ENCODE assay signal across 11 cellular contexts in the genomic region with DNA sequence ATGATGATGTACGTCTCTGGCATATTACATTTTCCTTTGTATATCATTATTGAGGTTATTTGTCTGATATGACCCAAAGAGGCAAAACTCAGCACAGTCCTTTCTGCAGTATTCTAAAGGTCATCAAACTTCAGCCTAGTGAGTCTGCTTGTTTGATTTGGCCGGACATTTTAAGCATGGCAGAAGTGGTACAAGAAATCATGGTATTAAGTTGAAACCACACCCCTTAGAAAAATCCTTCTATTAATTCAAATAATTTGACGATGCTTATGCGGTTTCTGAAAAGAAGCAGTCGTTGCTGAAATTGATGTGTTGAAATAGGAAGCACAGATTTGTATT. TPM values are rescaled to one million over a fixed set of nuclear protein-coding genes. Genes with fewer than 3 reads are reported as not detected.
DNase-seq lines count a peak whose midpoint lies in the region; ATAC-seq and TF ChIP-seq lines count a peak whose summit lies in the region.
"Had no signal": no experiment of that assay in that cellular context is flagged by ENCODE, and none has a peak within 500 bp of the region (broad histone marks: within the 10 kb centered on the region; RNA-seq: fewer than 3 reads in every experiment).

No MANE protein-coding gene starts in this region.

- ATAC-seq in right cardiac atrium: no peak
- no peak for ATAC-seq in left ventricle myocardium superior
- no peak for ATAC-seq in activated CD8-positive, alpha-beta memory T cell treated with anti-CD3 and anti-CD28 coated beads, Interleukin-2, amount 10 ng/mL, durations not matched to agents 7 days and 5 days
- no peak for ATAC-seq in GM18858 (IDR thresholded peaks at IDR 0.05; ENCODE audit: unreplicated experiment)

- H3K9ac ChIP-seq in MM.1S (ENCODE audit: low read length): no peak overlapping the region

- no peaks in the 10 kb centered on the region for H4K20me1 ChIP-seq in MM.1S (ENCODE audit: insufficient read depth, low read length)

- H3K4me2 ChIP-seq in MM.1S (ENCODE audit: low read depth, low read length): no peak overlapping the region

- H3K27me3 ChIP-seq in right cardiac atrium (ENCODE audit: control insufficient read depth, insufficient read depth): no peaks in the 10 kb centered on the region
- peaks cover 22% of the 10 kb centered on the region for H3K27me3 ChIP-seq in MM.1S (replicated peaks; ENCODE audit: insufficient read depth, low read length)

- no peak for DNase-seq in right cardiac atrium
- no peak for DNase-seq in left ventricle myocardium superior
- no peak for DNase-seq in epithelial cell of prostate (ENCODE audit: low read depth, low spot score)
- DNase-seq in osteocyte (ENCODE audit: extremely low spot score, unreplicated experiment): no peak
- DNase-seq in MM.1S: no peak
- DNase-seq in activated CD8-positive, alpha-beta memory T cell treated with anti-CD3 and anti-CD28 coated beads, Interleukin-2, amount 10 ng/mL, durations not matched to agents 7 days and 5 days: no peak
- no peak for DNase-seq in mesothelial cell of epicardium (ENCODE audit: low spot score in 2 of 2, unreplicated experiment in 2 of 2)
- DNase-seq: activated T-cell treated with anti-CD3 and anti-CD28 coated beads, Interleukin-2, amount 50 U/mL, for 24 hours; occipital lobe; stimulated activated CD4-positive, alpha-beta T cell treated with anti-CD3 and anti-CD28 coated beads, Interleukin-2, amount 100 ng/mL, for 48 hours had no signal

- H3K4me3 ChIP-seq in right cardiac atrium (ENCODE audit: low read length): peak overlapping the region; percentile 29
- no peak overlapping the region for H3K4me3 ChIP-seq in MM.1S (ENCODE audit: low read length)

- H3K27ac ChIP-seq in right cardiac atrium (ENCODE audit: low read length): no peak overlapping the region
- H3K27ac ChIP-seq in epithelial cell of prostate: peak overlapping the region; percentile 91
- H3K27ac ChIP-seq in MM.1S (ENCODE audit: low read length): no peak overlapping the region

- CTCF ChIA-PET in activated CD8-positive, alpha-beta memory T cell treated with anti-CD3 and anti-CD28 coated beads, Interleukin-2, amount 10 ng/mL, durations not matched to agents 7 days and 5 days (lab: Charles Lee): interaction anchor here (0.7 kb wide), 1 partner anchor 10 kb away, joined by 3 read pairs; no protein-coding TSS in a partner anchor

- intact Hi-C loops in right cardiac atrium (cut with DNase I): loop anchor here in 1 of 4 donors (10.0 kb wide), 1 partner anchor 104 kb away; no protein-coding TSS in a partner anchor
- intact Hi-C loops in left ventricle myocardium superior (cut with micrococcal nuclease): no loop called here

- H3K36me3 Mint-ChIP-seq in osteocyte (ENCODE audit: unreplicated experiment) (peaks cover 41% of the 10 kb centered on the region), mesothelial cell of epicardium (peaks cover 37% of the 10 kb centered on the region)
- peaks cover 59% of the 10 kb centered on the region for H3K36me3 Mint-ChIP-seq in activated CD8-positive, alpha-beta memory T cell treated with anti-CD3 and anti-CD28 coated beads, Interleukin-2, amount 10 ng/mL, durations not matched to agents 7 days and 5 days

- H3K36me3 ChIP-seq in MM.1S (replicated peaks; ENCODE audit: insufficient read depth, low read length): no peaks in the 10 kb centered on the region

- H3K4me1 ChIP-seq in right cardiac atrium (ENCODE audit: control insufficient read depth, insufficient read depth, low read length) (peaks cover 7% of the 10 kb centered on the region), MM.1S (ENCODE audit: low read length) (no peaks in the 10 kb centered on the region)

- H3K27ac Mint-ChIP-seq in osteocyte (ENCODE audit: unreplicated experiment) (peak overlapping the region; percentile 27), mesothelial cell of epicardium (no peak overlapping the region)
- no peak overlapping the region for H3K27ac Mint-ChIP-seq in activated CD8-positive, alpha-beta memory T cell treated with anti-CD3 and anti-CD28 coated beads, Interleukin-2, amount 10 ng/mL, durations not matched to agents 7 days and 5 days

- WGBS in right cardiac atrium: 61% methylated on average over 5 of the region's 5 CpGs

- H3K27me3 Mint-ChIP-seq in osteocyte (ENCODE audit: unreplicated experiment) (no peaks in the 10 kb centered on the region), mesothelial cell of epicardium (ENCODE audit: low read depth) (no peaks in the 10 kb centered on the region)
- no peaks in the 10 kb centered on the region for H3K27me3 Mint-ChIP-seq in activated CD8-positive, alpha-beta memory T cell treated with anti-CD3 and anti-CD28 coated beads, Interleukin-2, amount 10 ng/mL, durations not matched to agents 7 days and 5 days
- H3K27me3 Mint-ChIP-seq: activated T-cell treated with anti-CD3 and anti-CD28 coated beads, Interleukin-2, amount 50 U/mL, for 24 hours had no signal

- no peak overlapping the region for H3K4me3 Mint-ChIP-seq in osteocyte (ENCODE audit: unreplicated experiment)
- no peak overlapping the region for H3K4me3 Mint-ChIP-seq in activated CD8-positive, alpha-beta memory T cell treated with anti-CD3 and anti-CD28 coated beads, Interleukin-2, amount 10 ng/mL, durations not matched to agents 7 days and 5 days
- H3K4me3 Mint-ChIP-seq in mesothelial cell of epicardium: no peak overlapping the region
- H3K4me3 Mint-ChIP-seq: activated T-cell treated with anti-CD3 and anti-CD28 coated beads, Interleukin-2, amount 50 U/mL, for 24 hours had no signal

- H3K79me2 ChIP-seq in MM.1S (ENCODE audit: low read length): no peaks in the 10 kb centered on the region

- peaks cover 37% of the 10 kb centered on the region for H3K4me1 Mint-ChIP-seq in osteocyte (ENCODE audit: unreplicated experiment)
- peaks cover 23% of the 10 kb centered on the region for H3K4me1 Mint-ChIP-seq in activated CD8-positive, alpha-beta memory T cell treated with anti-CD3 and anti-CD28 coated beads, Interleukin-2, amount 10 ng/mL, durations not matched to agents 7 days and 5 days
- peaks cover 37% of the 10 kb centered on the region for H3K4me1 Mint-ChIP-seq in mesothelial cell of epicardium

- TF ChIP-seq CTCF in osteocyte (IDR thresholded peaks at IDR 0.05) (no peak), MM.1S (IDR thresholded peaks at IDR 0.05; ENCODE audit: low read length) (no peak), mesothelial cell of epicardium (IDR thresholded peaks at IDR 0.05; ENCODE audit: unreplicated experiment) (no peak)

- H3K9me2 ChIP-seq in MM.1S (replicated peaks; ENCODE audit: insufficient read depth, low read length): no peaks in the 10 kb centered on the region

- H2AFZ ChIP-seq in MM.1S (ENCODE audit: low read length): no peak overlapping the region

- H3K9me3 ChIP-seq in right cardiac atrium (ENCODE audit: control insufficient read depth, low read length): no peaks in the 10 kb centered on the region
- no peaks in the 10 kb centered on the region for H3K9me3 ChIP-seq in MM.1S (replicated peaks; ENCODE audit: insufficient read depth, low read length)

- no peaks in the 10 kb centered on the region for H3F3A ChIP-seq in MM.1S (ENCODE audit: insufficient read depth, low read length)

- H3K9me3 Mint-ChIP-seq in osteocyte (ENCODE audit: unreplicated experiment) (no peaks in the 10 kb centered on the region), mesothelial cell of epicardium (no peaks in the 10 kb centered on the region)
- no peaks in the 10 kb centered on the region for H3K9me3 Mint-ChIP-seq in activated CD8-positive, alpha-beta memory T cell treated with anti-CD3 and anti-CD28 coated beads, Interleukin-2, amount 10 ng/mL, durations not matched to agents 7 days and 5 days (ENCODE audit: low read depth)
- H3K9me3 Mint-ChIP-seq: activated T-cell treated with anti-CD3 and anti-CD28 coated beads, Interleukin-2, amount 50 U/mL, for 24 hours had no signal

RNA-seq across cellular contexts. Expression of a gene that starts 5.1 kb away (rescaled TPM):
- total RNA-seq in right cardiac atrium (10 to 100 TPM; 40.4 to 76.3 (median 44.8) TPM), left ventricle myocardium superior (43.8 TPM), osteocyte (18.2 and 18.8 TPM in 2 replicates), mesothelial cell of epicardium (29.6 to 32.5 TPM (median 30.5 TPM) in 3 replicates)
- 29.7 TPM for polyA plus RNA-seq in right cardiac atrium
- total RNA-seq in activated CD8-positive, alpha-beta memory T cell treated with anti-CD3 and anti-CD28 coated beads, Interleukin-2, amount 10 ng/mL, durations not matched to agents 7 days and 5 days: 10 to 100 TPM; 13.0 to 33.5 TPM
